Comparison of ENCODE assay signal across 1 cellular context in genomic region chr11:117538256-117538655, GRCh38.
TF ChIP-seq lines count a peak whose summit lies in the region.

No MANE protein-coding gene starts in this region.

TF ChIP-seq in GM23338, 12 proteins besides CTCF, POLR2A, EP300 and RAD21 (continued from another document):
- TF ChIP-seq REST (IDR thresholded peaks at IDR 0.05; ENCODE audit: unreplicated experiment), result no peak
